13 cellular contexts compared by ENCODE assay signal in genomic region chr12:27463826-27464554, GRCh38. TPM values are rescaled to one million over a fixed set of nuclear protein-coding genes. Genes with fewer than 3 reads are reported as not detected.
A peak's percentile ranks its signal among the peaks of the same experiment; 100 is the strongest.
DNase-seq lines count a peak whose midpoint lies in the region; TF ChIP-seq lines count a peak whose summit lies in the region.
"Had no signal": no experiment of that assay in that cellular context is flagged by ENCODE, and none has a peak within 500 bp of the region (broad histone marks: within the 10 kb centered on the region; RNA-seq: fewer than 3 reads in every experiment).

No MANE protein-coding gene starts in this region.

- H3K4me1 Mint-ChIP-seq in activated naive CD8-positive, alpha-beta T cell treated with anti-CD3 and anti-CD28 coated beads for 36 hours: peaks cover 48% of the 10 kb centered on the region

- H3K4me3 Mint-ChIP-seq in activated naive CD8-positive, alpha-beta T cell treated with anti-CD3 and anti-CD28 coated beads for 36 hours: no peak overlapping the region

- H4K8ac ChIP-seq in mesendoderm (ENCODE audit: low read depth, low read length): no peak overlapping the region

- no peaks in the 10 kb centered on the region for H3K9me3 Mint-ChIP-seq in activated naive CD8-positive, alpha-beta T cell treated with anti-CD3 and anti-CD28 coated beads for 36 hours

- POLR2A ChIA-PET in HEK293T (lab: Yijun Ruan, JAX): no interaction called here

- H3K79me1 ChIP-seq in mesendoderm (ENCODE audit: low read length): no peaks in the 10 kb centered on the region

- peaks cover 5% of the 10 kb centered on the region for H3K27me3 Mint-ChIP-seq in activated naive CD8-positive, alpha-beta T cell treated with anti-CD3 and anti-CD28 coated beads for 36 hours

- in situ Hi-C loops in brain microvascular endothelial cell (cut with HindIII; ENCODE audit: low pct_ligation_motif_present, low sequenced_read_pairs): no loop called here

- H2AK5ac ChIP-seq in mesendoderm (ENCODE audit: low read length): no peak overlapping the region

- CTCF ChIA-PET in HEK293T (lab: Yijun Ruan, JAX): no interaction called here

- H2BK15ac ChIP-seq in mesendoderm (replicated peaks; ENCODE audit: low read depth): no peak overlapping the region

- H3K79me2 ChIP-seq in mesendoderm (ENCODE audit: control insufficient read depth, insufficient read depth, low read length): no peaks in the 10 kb centered on the region

- TF ChIP-seq CTCF in brain microvascular endothelial cell (IDR thresholded peaks at IDR 0.05; ENCODE audit: low read depth, low read length, missing control alignments): no peak

- no peak overlapping the region for H3K4me2 ChIP-seq in mesendoderm (ENCODE audit: low read length)

- H3K36me3 Mint-ChIP-seq in activated naive CD8-positive, alpha-beta T cell treated with anti-CD3 and anti-CD28 coated beads for 36 hours: no peaks in the 10 kb centered on the region

- no peak overlapping the region for H2BK5ac ChIP-seq in mesendoderm (ENCODE audit: low read length)

- peak; percentile 56 for DNase-seq in AG08396 (ENCODE audit: low spot score)
- peak; percentile 35 for DNase-seq in H4 (ENCODE audit: low spot score)
- DNase-seq in activated naive CD8-positive, alpha-beta T cell treated with anti-CD3 and anti-CD28 coated beads for 36 hours: peak; percentile 19
- peak; percentile 77 for DNase-seq in left kidney (ENCODE audit: low read depth, low spot score)
- DNase-seq in brain microvascular endothelial cell: no peak
- DNase-seq in NCI-H1092 (lab: John Stamatoyannopoulos, UW): no peak
- DNase-seq in mesendoderm: no peak
- no peak for DNase-seq in HEK293T (ENCODE audit: extremely low spot score)
- DNase-seq: activated effector memory CD4-positive, alpha-beta T cell treated with anti-CD3 and anti-CD28 coated beads, Interleukin-2, amount 50 U/mL, for 16 hours; DMS53; kidney glomerular epithelial cell; stimulated activated naive CD4-positive, alpha-beta T cell had no signal

- H3K27ac Mint-ChIP-seq in activated naive CD8-positive, alpha-beta T cell treated with anti-CD3 and anti-CD28 coated beads for 36 hours: no peak overlapping the region

- no peaks in the 10 kb centered on the region for H3K27me3 ChIP-seq in brain microvascular endothelial cell (replicated peaks)
- H3K27me3 ChIP-seq in mesendoderm (ENCODE audit: insufficient read depth, low read length, poor library complexity): no peaks in the 10 kb centered on the region

- no peak overlapping the region for H3K4ac ChIP-seq in mesendoderm (ENCODE audit: low read depth, low read length)

- H3K4me3 ChIP-seq in brain microvascular endothelial cell (ENCODE audit: low read depth, low read length) (no peak overlapping the region), mesendoderm (ENCODE audit: low read length) (no peak overlapping the region)

- no CpG with 5 or more reads among the region's 10 CpGs for WGBS in mesendoderm (ENCODE audit: extremely low coverage, insufficient coverage, low lambda C conversion rate)

- H3K36me3 ChIP-seq in brain microvascular endothelial cell (replicated peaks) (no peaks in the 10 kb centered on the region), mesendoderm (ENCODE audit: control insufficient read depth, insufficient read depth, low read length) (no peaks in the 10 kb centered on the region)

- no peak overlapping the region for H3K23ac ChIP-seq in mesendoderm (ENCODE audit: low read length)

- no peak overlapping the region for H2BK120ac ChIP-seq in mesendoderm (ENCODE audit: low read depth, low read length)

- no peak overlapping the region for H3K9ac ChIP-seq in mesendoderm (ENCODE audit: low read length)

- H3K27ac ChIP-seq in brain microvascular endothelial cell (no peak overlapping the region), mesendoderm (ENCODE audit: low read depth, low read length) (no peak overlapping the region)

- no peak overlapping the region for H3K18ac ChIP-seq in mesendoderm (ENCODE audit: low read length)

- H3K56ac ChIP-seq in mesendoderm (ENCODE audit: low read length): no peak overlapping the region

- H4K5ac ChIP-seq in mesendoderm (ENCODE audit: low read length): no peak overlapping the region

- H3K4me1 ChIP-seq in mesendoderm (ENCODE audit: control insufficient read depth, low read depth, low read length): no peaks in the 10 kb centered on the region

TF ChIP-seq in HEK293T, 16 proteins besides CTCF, POLR2A, EP300 and RAD21:
- no peak for TF ChIP-seq CTBP1 (IDR thresholded peaks at IDR 0.05; ENCODE audit: borderline replicate concordance)
- TF ChIP-seq ARNT (IDR thresholded peaks at IDR 0.05): no peak
- TF ChIP-seq FOXK2 (IDR thresholded peaks at IDR 0.05): no peak
- no peak for TF ChIP-seq FOXM1 (IDR thresholded peaks at IDR 0.05; ENCODE audit: borderline replicate concordance)
- no peak for TF ChIP-seq SUZ12 (IDR thresholded peaks at IDR 0.05)
- TF ChIP-seq PKNOX1 (IDR thresholded peaks at IDR 0.05): no peak
- TF ChIP-seq SP1 (IDR thresholded peaks at IDR 0.05): no peak
- TF ChIP-seq LEF1 (IDR thresholded peaks at IDR 0.05; ENCODE audit: borderline replicate concordance): no peak
- TF ChIP-seq FOXA1 (IDR thresholded peaks at IDR 0.05): no peak
- TF ChIP-seq HDGF (IDR thresholded peaks at IDR 0.05; ENCODE audit: borderline replicate concordance): no peak
- no peak for TF ChIP-seq NFRKB (IDR thresholded peaks at IDR 0.05)
- no peak for TF ChIP-seq ELF4 (IDR thresholded peaks at IDR 0.05)
- TF ChIP-seq TARDBP (IDR thresholded peaks at IDR 0.05): no peak
- TF ChIP-seq ZNF384 (IDR thresholded peaks at IDR 0.05): no peak
- no peak for TF ChIP-seq L3MBTL2 (conservative IDR thresholded peaks at IDR 0.05)
- no peak for TF ChIP-seq BHLHE40 (IDR thresholded peaks at IDR 0.05; ENCODE audit: borderline replicate concordance)

RNA-seq across cellular contexts. Expression of gene SMCO2, which starts 17.5 kb away (rescaled TPM):
- total RNA-seq in H4 (2014; rRNA removed; shearing (Covaris generic)): 0.33 TPM in 1 of 2 replicates, not detected in the other
- not detected for total RNA-seq in activated naive CD8-positive, alpha-beta T cell treated with anti-CD3 and anti-CD28 coated beads for 36 hours
- 0.56 TPM for polyA plus RNA-seq in mesendoderm (2013, experiment 1 of 2)
- polyA plus RNA-seq in mesendoderm (2013, experiment 2 of 2): 0.31 TPM
- total RNA-seq: renal cortical epithelial cell had no signal

Comparison
In these comparisons a context has a peak if more than half of its experiments do, and no peak if none do; other contexts are left out.
1. DNase-seq: peak in AG08396 (single experiment), H4 (single experiment), activated naive CD8-positive, alpha-beta T cell treated with anti-CD3 and anti-CD28 coated beads for 36 hours (single experiment) and left kidney (single experiment); none in brain microvascular endothelial cell (single experiment), NCI-H1092 (single experiment), mesendoderm (single experiment) and HEK293T (single experiment).